In genomic region chr16:15757075-15757386, GRCh38 we compare ENCODE assay signal across 12 cellular contexts.
DNase-seq lines count a peak whose midpoint lies in the region; ATAC-seq lines count a peak whose summit lies in the region.
"Had no signal": no experiment of that assay in that cellular context is flagged by ENCODE, and none has a peak within 500 bp of the region (broad histone marks: within the 10 kb centered on the region; RNA-seq: fewer than 3 reads in every experiment).

No MANE protein-coding gene starts in this region.

- H2BK120ac ChIP-seq in trophoblast cell (ENCODE audit: insufficient read depth, low read length, poor library complexity) = no peak overlapping the region

- no peak overlapping the region for H3K14ac ChIP-seq in trophoblast cell (ENCODE audit: low read length)

- no peak overlapping the region for H3K9ac ChIP-seq in BLaER1 treated with 17β-estradiol and CSF1 and Interleukin-3, amounts not matched to agents 10 nM and 100 nM
- H3K9ac ChIP-seq in trophoblast cell (ENCODE audit: low read length) = no peak overlapping the region

- H3K4ac ChIP-seq in trophoblast cell (ENCODE audit: low read depth, low read length) = no peak overlapping the region

- DNase-seq in NCI-H226 = peak; percentile 11
- DNase-seq in trophoblast cell = peak; percentile 11 to 33
- DNase-seq in ecto neural progenitor cell (ENCODE audit: low spot score) = no peak
- DNase-seq in GDM1 (lab: John Stamatoyannopoulos, UW) = no peak
- DNase-seq in stimulated activated naive CD8-positive, alpha-beta T cell treated with anti-CD3 and anti-CD28 coated beads, Interleukin-15, Interleukin-2, amounts not matched to agents 100 U/mL and 50 U/mL, for 24 hours = no peak
- DNase-seq: DMS153, NCI-H345 had no signal

- no peaks in the 10 kb centered on the region for H3K36me3 ChIP-seq in BLaER1 treated with 17β-estradiol and CSF1 and Interleukin-3, amounts not matched to agents 10 nM and 100 nM
- no peaks in the 10 kb centered on the region for H3K36me3 ChIP-seq in trophoblast cell (ENCODE audit: control insufficient read depth in 1 of 2, insufficient read depth in 2 of 2, low read length in 2 of 2)
- H3K36me3 ChIP-seq: MG63 had no signal

- no peak overlapping the region for H3K23ac ChIP-seq in trophoblast cell (ENCODE audit: low read length)

- H4K12ac ChIP-seq in trophoblast cell (ENCODE audit: low read depth, low read length) = no peak overlapping the region

- no peaks in the 10 kb centered on the region for H3K4me1 Mint-ChIP-seq in dendritic cell treated with granulocyte-macrophage colony-stimulating factor and Interleukin-4, amounts not matched to agents 40 ng/mL and 50 ng/mL, for 4 days (ENCODE audit: low read depth)

- no CpG with 5 or more reads among the region's 10 CpGs for WGBS in trophoblast cell (ENCODE audit: extremely low coverage, insufficient coverage, insufficient read length)

- peaks cover 0 to 36% (median 11%) of the 10 kb centered on the region in 10 experiments; a peak in 16 of 20 replicates for H3K4me1 ChIP-seq in BLaER1 treated with 17β-estradiol and CSF1 and Interleukin-3, amounts not matched to agents 10 nM and 100 nM
- no peaks in the 10 kb centered on the region for H3K4me1 ChIP-seq in trophoblast cell (ENCODE audit: control insufficient read depth in 1 of 2, insufficient read depth in 2 of 2, low read length in 2 of 2)

- no peak overlapping the region for H2AK5ac ChIP-seq in trophoblast cell (ENCODE audit: low read length)

- no peaks in the 10 kb centered on the region for H3K36me3 Mint-ChIP-seq in dendritic cell treated with granulocyte-macrophage colony-stimulating factor and Interleukin-4, amounts not matched to agents 40 ng/mL and 50 ng/mL, for 4 days (ENCODE audit: low read depth)

- intact Hi-C loops in dendritic cell treated with granulocyte-macrophage colony-stimulating factor and Interleukin-4, amounts not matched to agents 40 ng/mL and 50 ng/mL, for 4 days (cut with micrococcal nuclease) = no loop called here

- no peaks in the 10 kb centered on the region for H3K9me3 ChIP-seq in BLaER1 treated with 17β-estradiol and CSF1 and Interleukin-3, amounts not matched to agents 10 nM and 100 nM (replicated peaks in 1 of 11)
- no peaks in the 10 kb centered on the region for H3K9me3 ChIP-seq in trophoblast cell (ENCODE audit: insufficient read depth, low read depth, low read length)
- H3K9me3 ChIP-seq: MG63 had no signal

- H4K8ac ChIP-seq in trophoblast cell (ENCODE audit: low read depth, low read length) = no peak overlapping the region

- no peaks in the 10 kb centered on the region for H3K27me3 ChIP-seq in BLaER1 treated with 17β-estradiol and CSF1 and Interleukin-3, amounts not matched to agents 10 nM and 100 nM
- no peaks in the 10 kb centered on the region for H3K27me3 ChIP-seq in trophoblast cell (ENCODE audit: insufficient read depth, low read length)
- H3K27me3 ChIP-seq: MG63 had no signal

- no peak overlapping the region for H3K27ac ChIP-seq in BLaER1 treated with 17β-estradiol and CSF1 and Interleukin-3, amounts not matched to agents 10 nM and 100 nM
- no peak overlapping the region for H3K27ac ChIP-seq in trophoblast cell (ENCODE audit: low read depth, low read length)
- H3K27ac ChIP-seq: C4-2B had no signal

- no peaks in the 10 kb centered on the region for H3K9me3 Mint-ChIP-seq in dendritic cell treated with granulocyte-macrophage colony-stimulating factor and Interleukin-4, amounts not matched to agents 40 ng/mL and 50 ng/mL, for 4 days

- no peak overlapping the region for H3K4me3 ChIP-seq in BLaER1 treated with 17β-estradiol and CSF1 and Interleukin-3, amounts not matched to agents 10 nM and 100 nM
- H3K4me3 ChIP-seq in trophoblast cell (ENCODE audit: low read depth, low read length) = no peak overlapping the region
- H3K4me3 ChIP-seq: MG63 had no signal

- H2BK5ac ChIP-seq in trophoblast cell (ENCODE audit: low read depth, low read length, poor library complexity) = no peak overlapping the region

- H3K4me2 ChIP-seq in BLaER1 treated with 17β-estradiol and CSF1 and Interleukin-3, amounts not matched to agents 10 nM and 100 nM = peak overlapping the region in 6 of 11 experiments; percentile 25 to 69 (median 54); a peak in 5 of 22 replicates
- no peak overlapping the region for H3K4me2 ChIP-seq in trophoblast cell (ENCODE audit: low read length)

- peaks cover 0 to 6% (median 0%) of the 10 kb centered on the region in 11 experiments; a peak in 2 of 22 replicates for H4K20me1 ChIP-seq in BLaER1 treated with 17β-estradiol and CSF1 and Interleukin-3, amounts not matched to agents 10 nM and 100 nM

- peak overlapping the region; percentile 22 for H3K4me3 Mint-ChIP-seq in dendritic cell treated with granulocyte-macrophage colony-stimulating factor and Interleukin-4, amounts not matched to agents 40 ng/mL and 50 ng/mL, for 4 days

- peaks cover 8% of the 10 kb centered on the region for H3K27me3 Mint-ChIP-seq in dendritic cell treated with granulocyte-macrophage colony-stimulating factor and Interleukin-4, amounts not matched to agents 40 ng/mL and 50 ng/mL, for 4 days

- no peak overlapping the region for H3K27ac Mint-ChIP-seq in dendritic cell treated with granulocyte-macrophage colony-stimulating factor and Interleukin-4, amounts not matched to agents 40 ng/mL and 50 ng/mL, for 4 days

- H3K79me2 ChIP-seq in trophoblast cell (ENCODE audit: control insufficient read depth, insufficient read depth, low read length, poor library complexity) = no peaks in the 10 kb centered on the region

- no peak overlapping the region for H2BK12ac ChIP-seq in trophoblast cell (ENCODE audit: low read length)

- H3K18ac ChIP-seq in trophoblast cell (ENCODE audit: low read length) = no peak overlapping the region

- no peaks in the 10 kb centered on the region for H3K79me1 ChIP-seq in trophoblast cell (ENCODE audit: low read length)

- ATAC-seq in HG03135 (IDR thresholded peaks at IDR 0.05; ENCODE audit: unreplicated experiment) = no peak
- ATAC-seq in stimulated activated naive CD8-positive, alpha-beta T cell treated with anti-CD3 and anti-CD28 coated beads, Interleukin-15, Interleukin-2, amounts not matched to agents 100 U/mL and 50 U/mL, for 24 hours = no peak

- H2AFZ ChIP-seq in trophoblast cell (ENCODE audit: insufficient read depth, low read length, poor library complexity) = no peak overlapping the region

- H4K91ac ChIP-seq in trophoblast cell (ENCODE audit: low read depth, low read length) = no peak overlapping the region

Comparison
In these comparisons a context has a peak if more than half of its experiments do, and no peak if none do; other contexts are left out.
1. DNase-seq: peak in NCI-H226 (single experiment) and trophoblast cell (2 of 2); none in ecto neural progenitor cell (single experiment), GDM1 (single experiment) and stimulated activated naive CD8-positive, alpha-beta T cell treated with anti-CD3 and anti-CD28 coated beads, Interleukin-15, Interleukin-2, amounts not matched to agents 100 U/mL and 50 U/mL, for 24 hours (single experiment).